In genomic region chr11:75202195-75202594, GRCh38 we compare ENCODE assay signal across 25 cellular contexts. TPM values are rescaled to one million over a fixed set of nuclear protein-coding genes. Genes with fewer than 3 reads are reported as not detected.
DNase-seq lines count a peak whose midpoint lies in the region; ATAC-seq, FAIRE-seq and TF ChIP-seq lines count a peak whose summit lies in the region.
"Had no signal": no experiment of that assay in that cellular context is flagged by ENCODE, and none has a peak within 500 bp of the region (broad histone marks: within the 10 kb centered on the region; RNA-seq: fewer than 3 reads in every experiment).

No MANE protein-coding gene starts in this region.

- TF ChIP-seq RAD21 in K562 (CRISPR knock-in tag; conservative IDR thresholded peaks at IDR 0.05 in 1 of 2, IDR thresholded peaks at IDR 0.05 in 1 of 2): no peak

- no peaks in the 10 kb centered on the region for H4K20me1 ChIP-seq in GM23338 (replicated peaks; ENCODE audit: insufficient read depth)
- H4K20me1 ChIP-seq in K562 (replicated peaks; ENCODE audit: control insufficient read depth, insufficient read depth, low read length): 0 out of 2 replicates have a peak, but pooled peaks cover 7% of the 10 kb centered on the region
- no peaks in the 10 kb centered on the region for H4K20me1 ChIP-seq in osteoblast (ENCODE audit: insufficient read depth, low read length)

- no TSS peak for BruUV-seq in K562 (replicated peaks; lab: Mats Ljungman, UMichigan)

- H3K9me2 ChIP-seq in GM23338 (ENCODE audit: insufficient read depth): no peaks in the 10 kb centered on the region

- H3K4me2 ChIP-seq in GM23338 (peak overlapping the region; percentile 6), K562 (ENCODE audit: insufficient read depth, low read length) (no peak overlapping the region), osteoblast (ENCODE audit: insufficient read depth, low read length) (no peak overlapping the region)

- no peak overlapping the region for H3K4me3 ChIP-seq in GM23338
- no peak overlapping the region for H3K4me3 ChIP-seq in K562
- no peak overlapping the region for H3K4me3 ChIP-seq in endodermal cell (ENCODE audit: low read length)
- no peak overlapping the region for H3K4me3 ChIP-seq in osteoblast (ENCODE audit: insufficient read depth, low read length)

- no peaks in the 10 kb centered on the region for H3K9me3 ChIP-seq in K562 (replicated peaks; ENCODE audit: control insufficient read depth, insufficient read depth, low read depth, low read length)
- H3K9me3 ChIP-seq in endodermal cell (ENCODE audit: control insufficient read depth, low read length): no peaks in the 10 kb centered on the region
- H3K9me3 ChIP-seq in osteoblast (ENCODE audit: low read depth, low read length): no peaks in the 10 kb centered on the region

- H3K36me3 Mint-ChIP-seq in GM23338 (ENCODE audit: low read depth): no peaks in the 10 kb centered on the region
- no peaks in the 10 kb centered on the region for H3K36me3 Mint-ChIP-seq in endodermal cell (ENCODE audit: low read depth)
- no peaks in the 10 kb centered on the region for H3K36me3 Mint-ChIP-seq in naive thymus-derived CD8-positive, alpha-beta T cell
- H3K36me3 Mint-ChIP-seq: CD4-positive, alpha-beta memory T cell had no signal

- POLR2A ChIA-PET in K562 (lab: Yijun Ruan, JAX): interaction anchor here (0.7 kb wide), 1 partner anchor 1030 kb away, joined by 3 read pairs; no protein-coding TSS in a partner anchor
- POLR2A ChIA-PET in naive thymus-derived CD8-positive, alpha-beta T cell (lab: Charles Lee): no interaction called here

- TF ChIP-seq EP300 in K562 (IDR thresholded peaks at IDR 0.05; ENCODE audit: low read length): no peak

- H3K4me1 ChIP-seq in GM23338 (ENCODE audit: insufficient read depth) (peaks cover 7% of the 10 kb centered on the region), K562 (replicated peaks in 1 of 2; ENCODE audit: control insufficient read depth in 2 of 2, insufficient read depth in 2 of 2, low read length in 2 of 2) (no peaks in the 10 kb centered on the region), endodermal cell (ENCODE audit: control insufficient read depth, insufficient read depth, low read length) (no peaks in the 10 kb centered on the region), osteoblast (ENCODE audit: insufficient read depth, low read length) (no peaks in the 10 kb centered on the region)

- CTCF ChIA-PET in K562 (lab: Yijun Ruan, JAX; ENCODE audit: low intra/inter-chr PET ratio): no interaction called here

- H2AFZ ChIP-seq in GM23338 (no peak overlapping the region), K562 (ENCODE audit: low read depth, low read length) (no peak overlapping the region), osteoblast (ENCODE audit: low read length) (no peak overlapping the region)

- no peaks in the 10 kb centered on the region for H3K9me1 ChIP-seq in K562 (ENCODE audit: control insufficient read depth, insufficient read depth, low read length)

- TF ChIP-seq POLR2A in K562 (conservative IDR thresholded peaks at IDR 0.05): no peak

- TF ChIP-seq CTCF in GM23338 (conservative IDR thresholded peaks at IDR 0.05; ENCODE audit: low read depth in 2 of 2): no peak
- no peak for TF ChIP-seq CTCF in K562 (IDR thresholded peaks at IDR 0.05 in 2 of 3, conservative IDR thresholded peaks at IDR 0.05 in 1 of 3; ENCODE audit: insufficient read depth in 2 of 3, low read depth in 1 of 3, low read length in 3 of 3)
- TF ChIP-seq CTCF in endodermal cell (conservative IDR thresholded peaks at IDR 0.05): no peak
- no peak for TF ChIP-seq CTCF in osteoblast (IDR thresholded peaks at IDR 0.05; ENCODE audit: extremely low read depth, low read depth, low read length)

- intact Hi-C loops in K562 (cut with micrococcal nuclease): no loop called here

- DNase-seq in GM23338 (ENCODE audit: low spot score) (no peak), K562 (ENCODE audit: extremely low read depth in 1 of 4, low spot score in 3 of 4) (no peak), endodermal cell (peak; percentile 46), osteoblast (ENCODE audit: insufficient read length, low spot score, missing footprints) (peak; percentile 31), inferior parietal cortex (ENCODE audit: extremely low spot score) (no peak), AG08396 (ENCODE audit: low spot score) (no peak)
- no peak for DNase-seq in naive thymus-derived CD8-positive, alpha-beta T cell
- DNase-seq: ACHN; AML-193; CD4-positive, alpha-beta memory T cell; DMS153; DMS79; GDM1; HCEC 1CT; IMR-90; Karpas-422; KBM-7 had no signal

- no peaks in the 10 kb centered on the region for H3F3A ChIP-seq in GM23338 (replicated peaks; ENCODE audit: low read depth)

- H3K9ac ChIP-seq in K562 (ENCODE audit: insufficient read depth in 1 of 2, low read depth in 2 of 2, low read length in 2 of 2) (no peak overlapping the region), endodermal cell (ENCODE audit: extremely low read depth, low read length, poor library complexity, severe bottlenecking) (no peak overlapping the region)

- H3K27me3 ChIP-seq in GM23338 (ENCODE audit: insufficient read depth): no peaks in the 10 kb centered on the region
- no peaks in the 10 kb centered on the region; a peak in 1 of 5 replicates for H3K27me3 ChIP-seq in K562 (ENCODE audit: control insufficient read depth in 2 of 2, insufficient read depth in 2 of 2, low read length in 2 of 2)
- peaks cover 4% of the 10 kb centered on the region for H3K27me3 ChIP-seq in endodermal cell (ENCODE audit: control insufficient read depth, insufficient read depth, low read length, poor library complexity, severe bottlenecking)
- H3K27me3 ChIP-seq in osteoblast (ENCODE audit: insufficient read depth, low read length): peaks cover 9% of the 10 kb centered on the region

- no peak for ATAC-seq in GM23338
- ATAC-seq in K562: no peak
- no peak for ATAC-seq in GM18870 (IDR thresholded peaks at IDR 0.05; ENCODE audit: unreplicated experiment)
- no peak for ATAC-seq in naive thymus-derived CD8-positive, alpha-beta T cell

- 10% methylated on average over 6 of the region's 6 CpGs for WGBS in K562 (ENCODE audit: insufficient coverage, low coverage, missing lambda C conversion rate)
- WGBS in endodermal cell (ENCODE audit: insufficient coverage in 1 of 2, insufficient read length in 1 of 2), 2 experiments: 89 to 97% methylated on average over 5 to 6 of the region's 6 CpGs

- no peak overlapping the region for H3K4me3 Mint-ChIP-seq in GM23338
- no peak overlapping the region for H3K4me3 Mint-ChIP-seq in endodermal cell
- H3K4me3 Mint-ChIP-seq in naive thymus-derived CD8-positive, alpha-beta T cell: no peak overlapping the region
- H3K4me3 Mint-ChIP-seq: CD4-positive, alpha-beta memory T cell had no signal

- in situ Hi-C loops in K562 (cut with MboI): loop anchor here (5.0 to 10.0 kb wide), 2 partner anchors 57 to 175 kb away; no protein-coding TSS in a partner anchor

- H3K36me3 ChIP-seq in GM23338 (ENCODE audit: insufficient read depth) (no peaks in the 10 kb centered on the region), K562 (ENCODE audit: control insufficient read depth, insufficient read depth, low read length) (no peaks in the 10 kb centered on the region), endodermal cell (ENCODE audit: control insufficient read depth, insufficient read depth, low read length) (no peaks in the 10 kb centered on the region), osteoblast (ENCODE audit: insufficient read depth, low read length) (no peaks in the 10 kb centered on the region)

- no peak overlapping the region for H3K27ac ChIP-seq in GM23338 (ENCODE audit: low read depth)
- no peak overlapping the region for H3K27ac ChIP-seq in K562 (ENCODE audit: extremely low read depth, low read depth, low read length)
- no peak overlapping the region for H3K27ac ChIP-seq in endodermal cell (ENCODE audit: low read depth, low read length)
- H3K27ac ChIP-seq in osteoblast (ENCODE audit: low read depth, low read length): no peak overlapping the region
- H3K27ac ChIP-seq: C4-2B, HL-60 had no signal

- H3K4me1 Mint-ChIP-seq in GM23338 (peaks cover 12% of the 10 kb centered on the region), endodermal cell (peaks cover 17% of the 10 kb centered on the region)
- peaks cover 0 to 2% (median 0%) of the 10 kb centered on the region in 4 donors for H3K4me1 Mint-ChIP-seq in naive thymus-derived CD8-positive, alpha-beta T cell
- H3K4me1 Mint-ChIP-seq: CD4-positive, alpha-beta memory T cell had no signal

- H3K79me2 ChIP-seq in GM23338 (replicated peaks; ENCODE audit: insufficient read depth) (no peaks in the 10 kb centered on the region), K562 (ENCODE audit: control insufficient read depth, insufficient read depth, low read length) (no peaks in the 10 kb centered on the region), osteoblast (ENCODE audit: insufficient read depth, low read length) (no peaks in the 10 kb centered on the region)

- H3K27ac Mint-ChIP-seq in GM23338 (no peak overlapping the region), endodermal cell (no peak overlapping the region)
- H3K27ac Mint-ChIP-seq in naive thymus-derived CD8-positive, alpha-beta T cell: no peak overlapping the region
- H3K27ac Mint-ChIP-seq: CD4-positive, alpha-beta memory T cell had no signal

- no peak for FAIRE-seq in K562 (lab: Jason Lieb, UNC)
- FAIRE-seq: A204.1 had no signal

- H3K9me3 Mint-ChIP-seq in GM23338 (no peaks in the 10 kb centered on the region), endodermal cell (no peaks in the 10 kb centered on the region)
- H3K9me3 Mint-ChIP-seq in naive thymus-derived CD8-positive, alpha-beta T cell: no peaks in the 10 kb centered on the region
- H3K9me3 Mint-ChIP-seq: CD4-positive, alpha-beta memory T cell had no signal

- H3K27me3 Mint-ChIP-seq in GM23338 (ENCODE audit: insufficient read depth, low read depth, poor library complexity) (peaks cover 15% of the 10 kb centered on the region), endodermal cell (ENCODE audit: insufficient read depth) (peaks cover 4% of the 10 kb centered on the region)
- H3K27me3 Mint-ChIP-seq in naive thymus-derived CD8-positive, alpha-beta T cell: peaks cover 0 to 19% (median 4%) of the 10 kb centered on the region in 5 donors

RNA-seq across cellular contexts. Expression of gene TPBGL, which starts 38.4 kb away (rescaled TPM):
- total RNA-seq in GM23338 (2014; rRNA removed; shearing (Covaris generic)): 0.16 and 0.21 TPM in 2 replicates
- polyA plus RNA-seq in GM23338 (2016; fragmentation: Nextera tagmentation; extraction: Ambion mirVana) (0.08 and 0.40 TPM in 2 replicates), K562 (2011; rRNA removed) (not detected in 2 replicates), K562 (2014; fragmentation: Illumina TruSeq; extraction: Trizol) (0.06 and 0.11 TPM in 2 replicates), K562 (2014; fragmentation: Nextera tagmentation; extraction: Ambion mirVana) (not detected), K562 (2014; rRNA removed) (not detected in 2 replicates)
- total RNA-seq in K562 (2011; cell fraction: chromatin; rRNA removed; ENCODE audit: low replicate concordance): not detected in 2 replicates
- 0.26 TPM in 1 of 2 replicates, not detected in the other for total RNA-seq in K562 (2011; cell fraction: nucleolus; rRNA removed)
- total RNA-seq in K562 (2011; cell fraction: nucleoplasm; rRNA removed): 0.15 TPM in 1 of 2 replicates, not detected in the other
- total RNA-seq in K562 (2014; rRNA removed) (not detected in 2 replicates), K562 (2014; rRNA removed; fragmentation: Illumina TruSeq; extraction: Trizol) (not detected in 2 replicates), K562 (2015; rRNA removed; fragmentation: Illumina TruSeq; extraction: Trizol) (0.04 TPM in 1 of 2 replicates, not detected in the other), K562 (2021) (0.11 and 0.22 TPM in 2 replicates), endodermal cell (under 1 TPM in 1 of 2 donors, not detected in 1; 0.13 TPM), osteoblast (not detected in 2 replicates)
- polyA plus RNA-seq in K562 (2011; cell fraction: cytosol; rRNA removed): 0.04 TPM in 1 of 2 replicates, not detected in the other
- 0.04 TPM in 2 replicates for polyA plus RNA-seq in K562 (2011; cell fraction: nucleus; rRNA removed)
- polyA plus RNA-seq in K562 (2012): 0.06 and 0.20 TPM in 2 replicates
- not detected in 2 replicates for polyA minus RNA-seq in K562 (2011; rRNA and poly(A)+ RNA removed)
- polyA minus RNA-seq in K562 (2011; cell fraction: cytosol; rRNA and poly(A)+ RNA removed): not detected in 2 replicates
- polyA minus RNA-seq in K562 (2011; cell fraction: nucleus; rRNA and poly(A)+ RNA removed): not detected in 2 replicates
- polyA plus RNA-seq in endodermal cell (2013, experiment 1 of 2): 0.28 TPM
- polyA plus RNA-seq in endodermal cell (2013, experiment 2 of 2): 0.21 TPM
- total RNA-seq in naive thymus-derived CD8-positive, alpha-beta T cell: under 1 TPM; 0.16 TPM
- polyA plus RNA-seq in naive thymus-derived CD8-positive, alpha-beta T cell: under 1 TPM; 0.09 to 0.24 (median 0.12) TPM
- total RNA-seq: Daoy, H4, IMR-90 had no signal
- polyA plus RNA-seq: BJ, IMR-90 had no signal

RNA-seq across cellular contexts. Expression of gene SLCO2B1, which starts 51.3 kb away (rescaled TPM):
- not detected in 2 replicates for total RNA-seq in GM23338 (2014; rRNA removed; shearing (Covaris generic))
- polyA plus RNA-seq in GM23338 (2016; fragmentation: Nextera tagmentation; extraction: Ambion mirVana) (0.03 TPM in 1 of 2 replicates, not detected in the other), K562 (2011; rRNA removed) (2.8 and 4.7 TPM in 2 replicates), K562 (2014; fragmentation: Illumina TruSeq; extraction: Trizol) (11.3 and 12.3 TPM in 2 replicates), K562 (2014; fragmentation: Nextera tagmentation; extraction: Ambion mirVana) (1 to 10 TPM in 1 of 2 experiments, under 1 TPM in 1; 0.70 to 1.8 TPM), K562 (2014; rRNA removed) (7.6 and 12.9 TPM in 2 replicates)
- 25.3 and 26.7 TPM in 2 replicates for total RNA-seq in K562 (2011; cell fraction: chromatin; rRNA removed; ENCODE audit: low replicate concordance)
- total RNA-seq in K562 (2011; cell fraction: nucleolus; rRNA removed): 13.2 and 14.5 TPM in 2 replicates
- total RNA-seq in K562 (2011; cell fraction: nucleoplasm; rRNA removed): 14.8 and 19.4 TPM in 2 replicates
- total RNA-seq in K562 (2014; rRNA removed) (6.2 and 7.5 TPM in 2 replicates), K562 (2014; rRNA removed; fragmentation: Illumina TruSeq; extraction: Trizol) (8.5 and 9.2 TPM in 2 replicates), K562 (2015; rRNA removed; fragmentation: Illumina TruSeq; extraction: Trizol) (13.8 and 14.7 TPM in 2 replicates), K562 (2021) (11.6 and 13.1 TPM in 2 replicates), endodermal cell (1 to 10 TPM; 1.1 to 1.9 TPM), osteoblast (under 0.01 and 0.72 TPM in 2 replicates)
- polyA plus RNA-seq in K562 (2011; cell fraction: cytosol; rRNA removed): 1.4 and 4.9 TPM in 2 replicates
- polyA plus RNA-seq in K562 (2011; cell fraction: nucleus; rRNA removed): 5.4 and 17.4 TPM in 2 replicates
- polyA plus RNA-seq in K562 (2012): 17.0 and 18.1 TPM in 2 replicates
- polyA minus RNA-seq in K562 (2011; rRNA and poly(A)+ RNA removed): 4.3 and 5.0 TPM in 2 replicates
- 3.2 and 5.4 TPM in 2 replicates for polyA minus RNA-seq in K562 (2011; cell fraction: cytosol; rRNA and poly(A)+ RNA removed)
- 7.4 and 8.1 TPM in 2 replicates for polyA minus RNA-seq in K562 (2011; cell fraction: nucleus; rRNA and poly(A)+ RNA removed)
- 0.71 TPM for polyA plus RNA-seq in endodermal cell (2013, experiment 1 of 2)
- polyA plus RNA-seq in endodermal cell (2013, experiment 2 of 2): 0.21 TPM
- 1 to 10 TPM in 1 of 2 experiments, under 1 TPM in 1; 0.99 to 2.3 TPM for total RNA-seq in naive thymus-derived CD8-positive, alpha-beta T cell
- polyA plus RNA-seq in naive thymus-derived CD8-positive, alpha-beta T cell: not detected
- total RNA-seq: H4, HT1080, IMR-90 had no signal
- polyA plus RNA-seq: BJ; CD4-positive, alpha-beta memory T cell; IMR-90 had no signal

Comparison
In these comparisons a context has a peak if more than half of its experiments do, and no peak if none do; other contexts are left out.
1. DNase-seq: peak in endodermal cell (single experiment) and osteoblast (single experiment); none in GM23338 (single experiment), K562 (0 of 4), inferior parietal cortex (single experiment), AG08396 (single experiment) and naive thymus-derived CD8-positive, alpha-beta T cell (0 of 10).